In genomic region chr13:21486322-21486721, GRCh38 we compare ENCODE assay signal across 32 cellular contexts.
"Had no signal": no experiment of that assay in that cellular context is flagged by ENCODE, and none has a peak within 500 bp of the region (broad histone marks: within the 10 kb centered on the region; RNA-seq: fewer than 3 reads in every experiment).

No MANE protein-coding gene starts in this region.

- H3K4me1 Mint-ChIP-seq: activated CD4-positive, alpha-beta T cell treated with anti-CD3 and anti-CD28 coated beads for 36 hours; activated CD4-positive, alpha-beta T cell treated with anti-CD3 and anti-CD28 coated beads, Interleukin-2, amount 10 ng/mL, durations not matched to agents 24 days and 14 days; activated CD8-positive, alpha-beta memory T cell treated with anti-CD3 and anti-CD28 coated beads, Interleukin-2, amount 10 ng/mL, durations not matched to agents 7 days and 5 days; activated naive CD4-positive, alpha-beta T cell treated with anti-CD3 and anti-CD28 coated beads, Interleukin-2, amount 50 U/mL, for 24 hours; activated naive CD8-positive, alpha-beta T cell treated with anti-CD3 and anti-CD28 coated beads, Interleukin-2, amount 10 ng/mL, durations not matched to agents 7 days and 5 days; brain had no signal

- H3K79me2 ChIP-seq: hepatocyte had no signal

- H3K4me3 ChIP-seq: ascending aorta, breast epithelium, cardiac muscle cell, colonic mucosa, esophagus squamous epithelium, gastroesophageal sphincter, heart right ventricle, hepatocyte had no signal

- H3K9me3 ChIP-seq: colonic mucosa had no signal

- H3K4me1 ChIP-seq: ascending aorta, breast epithelium, colonic mucosa, esophagus squamous epithelium, gastroesophageal sphincter, heart right ventricle had no signal

- H3K4me2 ChIP-seq: hepatocyte had no signal

- H3K27ac ChIP-seq: ascending aorta, breast epithelium, cardiac muscle cell, colonic mucosa, epithelial cell of prostate, esophagus squamous epithelium, gastroesophageal sphincter, heart right ventricle, hepatocyte had no signal

- H2AFZ ChIP-seq: hepatocyte had no signal

- H3K4me3 Mint-ChIP-seq: activated CD4-positive, alpha-beta memory T cell treated with anti-CD3 and anti-CD28 coated beads for 36 hours; activated CD4-positive, alpha-beta T cell treated with anti-CD3 and anti-CD28 coated beads for 36 hours; activated CD4-positive, alpha-beta T cell treated with anti-CD3 and anti-CD28 coated beads, Interleukin-2, amount 10 ng/mL, durations not matched to agents 24 days and 14 days; activated CD8-positive, alpha-beta memory T cell treated with anti-CD3 and anti-CD28 coated beads, Interleukin-2, amount 10 ng/mL, durations not matched to agents 7 days and 5 days; activated CD8-positive, alpha-beta T cell treated with anti-CD3 and anti-CD28 coated beads, Interleukin-2, amount 10 ng/mL, durations not matched to agents 7 days and 5 days; activated naive CD4-positive, alpha-beta T cell treated with anti-CD3 and anti-CD28 coated beads for 36 hours; activated naive CD4-positive, alpha-beta T cell treated with anti-CD3 and anti-CD28 coated beads, Interleukin-2, amount 50 U/mL, for 24 hours; activated naive CD8-positive, alpha-beta T cell treated with anti-CD3 and anti-CD28 coated beads, Interleukin-2, amount 10 ng/mL, durations not matched to agents 7 days and 5 days; activated T-helper 1 cell treated with anti-CD3 and anti-CD28 coated beads, Interleukin-12 subunit alpha, Interleukin-12 subunit beta, Interleukin-2, Interleukin-4 antibody, amounts not matched to agents 30 ng/mL and 10 ng/mL and 1 ng/mL, durations not matched to agents 14 hours and 24 hours and 36 hours; brain had no signal

- H3K27ac Mint-ChIP-seq: activated CD4-positive, alpha-beta memory T cell treated with anti-CD3 and anti-CD28 coated beads for 36 hours; activated CD4-positive, alpha-beta T cell treated with anti-CD3 and anti-CD28 coated beads for 36 hours; activated CD4-positive, alpha-beta T cell treated with anti-CD3 and anti-CD28 coated beads, Interleukin-2, amount 10 ng/mL, durations not matched to agents 24 days and 14 days; activated CD8-positive, alpha-beta memory T cell treated with anti-CD3 and anti-CD28 coated beads, Interleukin-2, amount 10 ng/mL, durations not matched to agents 7 days and 5 days; activated CD8-positive, alpha-beta T cell treated with anti-CD3 and anti-CD28 coated beads, Interleukin-2, amount 10 ng/mL, durations not matched to agents 7 days and 5 days; activated naive CD4-positive, alpha-beta T cell treated with anti-CD3 and anti-CD28 coated beads for 36 hours; activated naive CD4-positive, alpha-beta T cell treated with anti-CD3 and anti-CD28 coated beads, Interleukin-2, amount 50 U/mL, for 24 hours; activated naive CD8-positive, alpha-beta T cell treated with anti-CD3 and anti-CD28 coated beads, Interleukin-2, amount 10 ng/mL, durations not matched to agents 7 days and 5 days; activated T-helper 1 cell treated with anti-CD3 and anti-CD28 coated beads, Interleukin-12 subunit alpha, Interleukin-12 subunit beta, Interleukin-2, Interleukin-4 antibody, amounts not matched to agents 30 ng/mL and 10 ng/mL and 1 ng/mL, durations not matched to agents 14 hours and 24 hours and 36 hours; activated T-helper 2 cell treated with anti-CD3 and anti-CD28 coated beads, Interferon-gamma antibody, Interleukin-2, Interleukin-4, amounts not matched to agents 10 μg/mL and 5 μg/mL and 100 μg/mL, durations not matched to agents 14 hours and 24 hours and 36 hours; brain had no signal

- ATAC-seq: activated CD4-positive, alpha-beta T cell treated with anti-CD3 and anti-CD28 coated beads for 36 hours; activated CD8-positive, alpha-beta memory T cell treated with anti-CD3 and anti-CD28 coated beads, Interleukin-2, amount 10 ng/mL, durations not matched to agents 7 days and 5 days; activated CD8-positive, alpha-beta T cell treated with anti-CD3 and anti-CD28 coated beads, Interleukin-2, amount 10 ng/mL, durations not matched to agents 7 days and 5 days; gastroesophageal sphincter; heart right ventricle had no signal

- H3K27me3 Mint-ChIP-seq: activated CD4-positive, alpha-beta memory T cell treated with anti-CD3 and anti-CD28 coated beads for 36 hours; activated CD4-positive, alpha-beta T cell treated with anti-CD3 and anti-CD28 coated beads for 36 hours; activated CD4-positive, alpha-beta T cell treated with anti-CD3 and anti-CD28 coated beads, Interleukin-2, amount 10 ng/mL, durations not matched to agents 24 days and 14 days; activated naive CD4-positive, alpha-beta T cell treated with anti-CD3 and anti-CD28 coated beads, Interleukin-2, amount 50 U/mL, for 24 hours had no signal

- H3K27me3 ChIP-seq: ascending aorta, breast epithelium, cardiac muscle cell, colonic mucosa, esophagus squamous epithelium, gastroesophageal sphincter, heart right ventricle, hepatocyte had no signal

- FAIRE-seq: endometrium, endothelial cell of umbilical vein had no signal

- DNase-seq: activated CD4-positive, alpha-beta memory T cell treated with anti-CD3 and anti-CD28 coated beads for 36 hours; activated CD4-positive, alpha-beta T cell treated with anti-CD3 and anti-CD28 coated beads for 36 hours; activated CD4-positive, alpha-beta T cell treated with anti-CD3 and anti-CD28 coated beads, Interleukin-2, amount 10 ng/mL, durations not matched to agents 24 days and 14 days; activated CD4-positive, CD25-positive, alpha-beta regulatory T cell; activated CD4-positive, CD25-positive, alpha-beta regulatory T cell treated with anti-CD3 and anti-CD28 coated beads, Interleukin-2, amount 50 U/mL, for 72 hours; activated CD8-positive, alpha-beta memory T cell treated with anti-CD3 and anti-CD28 coated beads, Interleukin-2, amount 10 ng/mL, durations not matched to agents 7 days and 5 days; activated CD8-positive, alpha-beta memory T cell treated with anti-CD3 and anti-CD28 coated beads, Interleukin-2, amount 50 U/mL, for 4 hours; activated CD8-positive, alpha-beta T cell treated with anti-CD3 and anti-CD28 coated beads, Interleukin-2, amount 10 ng/mL, durations not matched to agents 7 days and 5 days; activated effector memory CD4-positive, alpha-beta T cell treated with anti-CD3 and anti-CD28 coated beads, Interleukin-2, amount 50 U/mL, for 16 hours; activated naive CD4-positive, alpha-beta T cell treated with anti-CD3 and anti-CD28 coated beads for 36 hours; activated naive CD8-positive, alpha-beta T cell treated with anti-CD3 and anti-CD28 coated beads, Interleukin-2, amount 10 ng/mL, durations not matched to agents 7 days and 5 days; activated T-cell treated with anti-CD3 and anti-CD28 coated beads, Interleukin-2, amount 50 U/mL, for 1 hour; activated T-cell treated with anti-CD3 and anti-CD28 coated beads, Interleukin-2, amount 50 U/mL, for 48 hours; central memory CD4-positive, alpha-beta T cell; cerebellar nuclear complex; colonic mucosa; effector CD8-positive, alpha-beta T cell; esophagus squamous epithelium; foreskin melanocyte; heart right ventricle had no signal

- H3K36me3 ChIP-seq: breast epithelium, cardiac muscle cell, colonic mucosa had no signal
